ENCODE assay signal across 21 cellular contexts in genomic region chr5:75021229-75021628, GRCh38. TPM values are rescaled to one million over a fixed set of nuclear protein-coding genes. Genes with fewer than 3 reads are reported as not detected.
DNase-seq lines count a peak whose midpoint lies in the region; ATAC-seq and TF ChIP-seq lines count a peak whose summit lies in the region.
"Had no signal": no experiment of that assay in that cellular context is flagged by ENCODE, and none has a peak within 500 bp of the region (broad histone marks: within the 10 kb centered on the region; RNA-seq: fewer than 3 reads in every experiment).

No MANE protein-coding gene starts in this region.

- TF ChIP-seq POLR2A in esophagus muscularis mucosa (IDR thresholded peaks at IDR 0.05; ENCODE audit: low read depth): no peak

- CTCF ChIA-PET in A673 (lab: Charles Lee): no interaction called here

- intact Hi-C loops in A673 (cut with micrococcal nuclease; ENCODE audit: unreplicated experiment) (no loop called here), esophagus muscularis mucosa (cut with DNase I) (loop anchor here (10.0 kb wide), 1 partner anchor 64 kb away; no protein-coding TSS in a partner anchor)

- H3K36me3 ChIP-seq in A673 (ENCODE audit: insufficient read depth, low read length, poor library complexity, severe bottlenecking) (no peaks in the 10 kb centered on the region), esophagus muscularis mucosa (no peaks in the 10 kb centered on the region)
- H3K36me3 ChIP-seq: prostate gland, tibial nerve had no signal

- no peaks in the 10 kb centered on the region for H3K27me3 ChIP-seq in A673 (replicated peaks; ENCODE audit: insufficient read depth, low read depth, low read length, poor library complexity)
- no peaks in the 10 kb centered on the region for H3K27me3 ChIP-seq in esophagus muscularis mucosa
- H3K27me3 ChIP-seq: tibial nerve had no signal

- POLR2A ChIA-PET in A673 (lab: Charles Lee; ENCODE audit: low non-redundant PET): no interaction called here

- DNase-seq in A673 (ENCODE audit: low spot score): peak; percentile 74
- peak; percentile 15 for DNase-seq in Daoy (ENCODE audit: low read depth)
- DNase-seq in NCI-H1436 treated with DMSO at 0.1 percent for 48 hours (lab: John Stamatoyannopoulos, UW): peak; percentile 81
- peak; percentile 72 for DNase-seq in esophagus muscularis mucosa (ENCODE audit: extremely low spot score)
- no peak for DNase-seq in NCI-H2081 treated with DMSO at 0.1 percent for 48 hours (lab: John Stamatoyannopoulos, UW)
- no peak for DNase-seq in NCI-H2196 treated with DMSO at 0.1 percent for 48 hours (lab: John Stamatoyannopoulos, UW; ENCODE audit: unreplicated experiment)
- DNase-seq: activated CD4-positive, alpha-beta T cell treated with anti-CD3 and anti-CD28 coated beads, Interleukin-2, amount 50 U/mL, for 48 hours; activated CD4-positive, CD25-positive, alpha-beta regulatory T cell; activated CD8-positive, alpha-beta memory T cell treated with anti-CD3 and anti-CD28 coated beads, Interleukin-2, amount 50 U/mL, for 48 hours; CD4-positive, alpha-beta T cell; GOT3; NCI-H1105; NCI-H748 treated with DMSO at 0.1 percent for 48 hours; stimulated activated CD4-positive, alpha-beta T cell treated with anti-CD3 and anti-CD28 coated beads, Interleukin-15, amount 100 ng/mL, for 24 hours; SW 1271 had no signal

- ATAC-seq in GM19023 (IDR thresholded peaks at IDR 0.05; ENCODE audit: unreplicated experiment): no peak
- ATAC-seq in HG03378 (IDR thresholded peaks at IDR 0.05; ENCODE audit: unreplicated experiment): no peak
- ATAC-seq: activated naive CD4-positive, alpha-beta T cell treated with anti-CD3 and anti-CD28 coated beads, Interleukin-2, amount 50 U/mL, for 72 hours had no signal

- H3K4me3 ChIP-seq in A673 (ENCODE audit: low read depth, low read length, poor library complexity, severe bottlenecking) (no peak overlapping the region), esophagus muscularis mucosa (no peak overlapping the region)
- H3K4me3 ChIP-seq: lung, prostate gland, tibial nerve had no signal

- H3K27ac ChIP-seq in A673 (ENCODE audit: low read depth, low read length, poor library complexity, severe bottlenecking): no peak overlapping the region
- H3K27ac ChIP-seq in esophagus muscularis mucosa (replicated peaks in 1 of 4): no peak overlapping the region
- H3K27ac ChIP-seq: prostate gland, tibial nerve had no signal

- 77% methylated on average over 3 of the region's 3 CpGs for WGBS in esophagus muscularis mucosa

- TF ChIP-seq CTCF in A673 (conservative IDR thresholded peaks at IDR 0.05; ENCODE audit: low read depth, low read length) (no peak), esophagus muscularis mucosa (IDR thresholded peaks at IDR 0.05) (no peak)

- TF ChIP-seq EP300 in esophagus muscularis mucosa (IDR thresholded peaks at IDR 0.05): no peak

- H3K9me3 ChIP-seq in A673 (ENCODE audit: low read depth, low read length, poor library complexity, severe bottlenecking): no peaks in the 10 kb centered on the region
- no peaks in the 10 kb centered on the region for H3K9me3 ChIP-seq in esophagus muscularis mucosa
- H3K9me3 ChIP-seq: prostate gland, tibial nerve had no signal

- peaks cover 4% of the 10 kb centered on the region for H3K4me1 ChIP-seq in A673 (ENCODE audit: insufficient read depth, low read length, poor library complexity, severe bottlenecking)
- H3K4me1 ChIP-seq in esophagus muscularis mucosa: no peaks in the 10 kb centered on the region
- H3K4me1 ChIP-seq: prostate gland, tibial nerve had no signal

- no TSS peak for BruUV-seq in A673 (replicated peaks; lab: Mats Ljungman, UMichigan)

RNA-seq across cellular contexts. Expression of gene GCNT4, which starts 31.1 kb away (rescaled TPM):
- 1.9 and 2.5 TPM in 2 replicates for total RNA-seq in A673 (2021)
- 1.7 and 1.9 TPM in 2 replicates for total RNA-seq in Daoy (2014; rRNA removed; shearing (Covaris generic))
- 1 to 10 TPM; 3.6 to 7.8 (median 4.9) TPM for total RNA-seq in esophagus muscularis mucosa

Comparison
In these comparisons a context has a peak if more than half of its experiments do, and no peak if none do; other contexts are left out.
1. DNase-seq: peak in A673 (single experiment), Daoy (single experiment), NCI-H1436 treated with DMSO at 0.1 percent for 48 hours (single experiment) and esophagus muscularis mucosa (single experiment); none in NCI-H2081 treated with DMSO at 0.1 percent for 48 hours (single experiment) and NCI-H2196 treated with DMSO at 0.1 percent for 48 hours (single experiment).